ENCODE assay signal across 15 cellular contexts in genomic region chr11:40513281-40513680, GRCh38.
"Had no signal": no experiment of that assay in that cellular context is flagged by ENCODE, and none has a peak within 500 bp of the region (broad histone marks: within the 10 kb centered on the region; RNA-seq: fewer than 3 reads in every experiment).

No MANE protein-coding gene starts in this region.

- H3K4me3 ChIP-seq: gastroesophageal sphincter, thyroid gland had no signal

- H3K27ac ChIP-seq: gastroesophageal sphincter, thyroid gland had no signal

- H3K36me3 Mint-ChIP-seq: activated naive CD4-positive, alpha-beta T cell treated with anti-CD3 and anti-CD28 coated beads, Interleukin-2, amount 50 U/mL, for 24 hours; memory B cell; stimulated activated naive B cell treated with anti-CD40 and anti-IgM and Interleukin-4, amounts not matched to agents 10 μg/mL and 1 μg/mL and 100 μg/mL, for 72 hours had no signal

- H3K4me1 ChIP-seq: gastroesophageal sphincter, thyroid gland had no signal

- H3K27me3 ChIP-seq: gastroesophageal sphincter, thyroid gland had no signal

- H3K4me3 Mint-ChIP-seq: activated naive CD4-positive, alpha-beta T cell treated with anti-CD3 and anti-CD28 coated beads, Interleukin-2, amount 50 U/mL, for 24 hours; memory B cell; naive thymus-derived CD8-positive, alpha-beta T cell; stimulated activated naive B cell treated with anti-CD40 and anti-IgM and Interleukin-4, amounts not matched to agents 10 μg/mL and 1 μg/mL and 100 μg/mL, for 72 hours had no signal

- H3K36me3 ChIP-seq: gastroesophageal sphincter, thyroid gland had no signal

- DNase-seq: activated CD4-positive, alpha-beta T cell treated with anti-CD3 and anti-CD28 coated beads for 1 hour; activated CD4-positive, alpha-beta T cell treated with anti-CD3 and anti-CD28 coated beads, Interleukin-2, amount 50 U/mL, for 4 hours; activated effector memory CD4-positive, alpha-beta T cell treated with anti-CD3 and anti-CD28 coated beads, Interleukin-2, amount 50 U/mL, for 16 hours; activated T-cell treated with anti-CD3 and anti-CD28 coated beads, Interleukin-2, amount 50 U/mL, for 48 hours; islet precursor cell; naive thymus-derived CD8-positive, alpha-beta T cell; nucleus accumbens; posterior cingulate gyrus; retina; stimulated activated CD4-positive, alpha-beta T cell treated with anti-CD3 and anti-CD28 coated beads, Interleukin-2, amount 100 ng/mL, for 48 hours; stimulated activated naive B cell treated with anti-CD40 and anti-IgM and Interleukin-4, amounts not matched to agents 10 μg/mL and 1 μg/mL and 100 μg/mL, for 72 hours; thyroid gland had no signal

- H3K4me1 Mint-ChIP-seq: activated naive CD4-positive, alpha-beta T cell treated with anti-CD3 and anti-CD28 coated beads, Interleukin-2, amount 50 U/mL, for 24 hours; memory B cell; naive thymus-derived CD8-positive, alpha-beta T cell; stimulated activated naive B cell treated with anti-CD40 and anti-IgM and Interleukin-4, amounts not matched to agents 10 μg/mL and 1 μg/mL and 100 μg/mL, for 72 hours had no signal

- H3K9me3 ChIP-seq: thyroid gland had no signal

- ATAC-seq: gastroesophageal sphincter; naive thymus-derived CD8-positive, alpha-beta T cell; stimulated activated naive B cell treated with anti-CD40 and anti-IgM and Interleukin-4, amounts not matched to agents 10 μg/mL and 1 μg/mL and 100 μg/mL, for 72 hours had no signal

- H3K27ac Mint-ChIP-seq: activated naive CD4-positive, alpha-beta T cell treated with anti-CD3 and anti-CD28 coated beads, Interleukin-2, amount 50 U/mL, for 24 hours; memory B cell; naive thymus-derived CD8-positive, alpha-beta T cell; stimulated activated naive B cell treated with anti-CD40 and anti-IgM and Interleukin-4, amounts not matched to agents 10 μg/mL and 1 μg/mL and 100 μg/mL, for 72 hours had no signal

- H3K27me3 Mint-ChIP-seq: activated naive CD4-positive, alpha-beta T cell treated with anti-CD3 and anti-CD28 coated beads, Interleukin-2, amount 50 U/mL, for 24 hours; memory B cell; naive thymus-derived CD8-positive, alpha-beta T cell; stimulated activated naive B cell treated with anti-CD40 and anti-IgM and Interleukin-4, amounts not matched to agents 10 μg/mL and 1 μg/mL and 100 μg/mL, for 72 hours had no signal
